ENCODE assay signal across 8 cellular contexts in genomic region chr20:10674684-10675455, GRCh38. TPM values are rescaled to one million over a fixed set of nuclear protein-coding genes. Genes with fewer than 3 reads are reported as not detected.
DNase-seq lines count a peak whose midpoint lies in the region; ATAC-seq lines count a peak whose summit lies in the region.

No MANE protein-coding gene starts in this region.

- no peak overlapping the region for H4K91ac ChIP-seq in neuronal stem cell (ENCODE audit: low read depth, low read length, poor library complexity)

- peak overlapping the region; percentile 95 for H3K4me2 ChIP-seq in neuronal stem cell (ENCODE audit: insufficient read depth, low read length, poor library complexity, severe bottlenecking)

- peak overlapping the region; percentile 76 for H2AK5ac ChIP-seq in neuronal stem cell (ENCODE audit: low read depth, low read length)

- no peaks in the 10 kb centered on the region for H3K27me3 ChIP-seq in neuronal stem cell (ENCODE audit: control insufficient read depth in 3 of 3, insufficient read depth in 3 of 3, low read depth in 1 of 3, low read length in 3 of 3)

- H3K4ac ChIP-seq in neuronal stem cell (ENCODE audit: low read length): no peak overlapping the region

- H3K27ac ChIP-seq in neuronal stem cell (replicated peaks; ENCODE audit: low read length): peak overlapping the region; percentile 88

- peak overlapping the region; percentile 95 for H3K9ac ChIP-seq in neuronal stem cell (ENCODE audit: low read depth, low read length, poor library complexity)

- no peak overlapping the region for H2BK12ac ChIP-seq in neuronal stem cell (ENCODE audit: low read length)

- WGBS in neuronal stem cell (ENCODE audit: extremely low coverage in 2 of 2, insufficient read length in 2 of 2, insufficient replicate concordance in 1 of 2), 2 donors: no CpG with 5 or more reads among the region's 38 CpGs

- H3K79me1 ChIP-seq in neuronal stem cell (ENCODE audit: low read depth, low read length): peaks cover 16% of the 10 kb centered on the region

- H3K4me3 Mint-ChIP-seq in activated T-helper 2 cell treated with anti-CD3 and anti-CD28 coated beads, Interferon-gamma antibody, Interleukin-2, Interleukin-4, amounts not matched to agents 10 μg/mL and 5 μg/mL and 100 μg/mL, durations not matched to agents 14 hours and 24 hours and 36 hours (ENCODE audit: low read depth): peak overlapping the region; percentile 73

- H3K27ac Mint-ChIP-seq in activated T-helper 2 cell treated with anti-CD3 and anti-CD28 coated beads, Interferon-gamma antibody, Interleukin-2, Interleukin-4, amounts not matched to agents 10 μg/mL and 5 μg/mL and 100 μg/mL, durations not matched to agents 14 hours and 24 hours and 36 hours: no peak overlapping the region

- H3K4me1 ChIP-seq in neuronal stem cell (ENCODE audit: control insufficient read depth in 2 of 2, insufficient read depth in 1 of 2, low read depth in 1 of 2, low read length in 2 of 2): peaks cover 13 to 19% of the 10 kb centered on the region in 2 donors

- H3K14ac ChIP-seq in neuronal stem cell (ENCODE audit: low read length): no peak overlapping the region

- H3K9me3 Mint-ChIP-seq in activated T-helper 2 cell treated with anti-CD3 and anti-CD28 coated beads, Interferon-gamma antibody, Interleukin-2, Interleukin-4, amounts not matched to agents 10 μg/mL and 5 μg/mL and 100 μg/mL, durations not matched to agents 14 hours and 24 hours and 36 hours: no peaks in the 10 kb centered on the region

- peaks cover 65% of the 10 kb centered on the region for H3K27me3 Mint-ChIP-seq in activated T-helper 2 cell treated with anti-CD3 and anti-CD28 coated beads, Interferon-gamma antibody, Interleukin-2, Interleukin-4, amounts not matched to agents 10 μg/mL and 5 μg/mL and 100 μg/mL, durations not matched to agents 14 hours and 24 hours and 36 hours (ENCODE audit: low read depth)

- DNase-seq in DMS153 treated with DMSO at 0.1 percent for 48 hours (lab: John Stamatoyannopoulos, UW; ENCODE audit: unreplicated experiment): peak; percentile 46
- DNase-seq in NCI-H69 (lab: John Stamatoyannopoulos, UW): peak; percentile 82
- peak; percentile 48 for DNase-seq in activated T-helper 2 cell treated with anti-CD3 and anti-CD28 coated beads, Interferon-gamma antibody, Interleukin-2, Interleukin-4, amounts not matched to agents 10 μg/mL and 5 μg/mL and 100 μg/mL, durations not matched to agents 14 hours and 24 hours and 36 hours (ENCODE audit: low spot score)
- peak; percentile 86 for DNase-seq in glomerular visceral epithelial cell (ENCODE audit: extremely low spot score)
- DNase-seq in neuronal stem cell (ENCODE audit: low spot score): peak; percentile 81
- no peak for DNase-seq in activated gamma-delta T cell (lab: John Stamatoyannopoulos, UW)

- H3K23ac ChIP-seq in neuronal stem cell (ENCODE audit: low read depth, low read length, poor library complexity): no peak overlapping the region

- no peak overlapping the region for H4K8ac ChIP-seq in neuronal stem cell (ENCODE audit: low read depth, low read length)

- peak overlapping the region; percentile 95 for H2BK5ac ChIP-seq in neuronal stem cell (ENCODE audit: low read length)

- H2AFZ ChIP-seq in neuronal stem cell (ENCODE audit: low read length): peak overlapping the region; percentile 98

- H3K9me3 ChIP-seq in neuronal stem cell (replicated peaks in 1 of 2; ENCODE audit: control insufficient read depth in 2 of 2, insufficient read depth in 1 of 2, low read depth in 1 of 2, low read length in 2 of 2): no peaks in the 10 kb centered on the region

- peaks cover 30% of the 10 kb centered on the region for H3K4me1 Mint-ChIP-seq in activated T-helper 2 cell treated with anti-CD3 and anti-CD28 coated beads, Interferon-gamma antibody, Interleukin-2, Interleukin-4, amounts not matched to agents 10 μg/mL and 5 μg/mL and 100 μg/mL, durations not matched to agents 14 hours and 24 hours and 36 hours (ENCODE audit: low read depth)

- H2BK15ac ChIP-seq in neuronal stem cell (ENCODE audit: low read length): peak overlapping the region; percentile 86

- peak overlapping the region; percentile 83 to 92 for H3K4me3 ChIP-seq in neuronal stem cell (ENCODE audit: low read length in 2 of 2)

- H2BK120ac ChIP-seq in neuronal stem cell (ENCODE audit: low read depth, low read length): peak overlapping the region; percentile 54

- H3K18ac ChIP-seq in neuronal stem cell (ENCODE audit: low read length): peak overlapping the region; percentile 95

- H3K36me3 Mint-ChIP-seq in activated T-helper 2 cell treated with anti-CD3 and anti-CD28 coated beads, Interferon-gamma antibody, Interleukin-2, Interleukin-4, amounts not matched to agents 10 μg/mL and 5 μg/mL and 100 μg/mL, durations not matched to agents 14 hours and 24 hours and 36 hours (ENCODE audit: low read depth): no peaks in the 10 kb centered on the region

- peaks cover 0 to 19% of the 10 kb centered on the region in 2 donors for H3K36me3 ChIP-seq in neuronal stem cell (replicated peaks in 1 of 2; ENCODE audit: control insufficient read depth in 2 of 2, insufficient read depth in 2 of 2, low read length in 2 of 2)

- ATAC-seq in GM19438 (IDR thresholded peaks at IDR 0.05; ENCODE audit: low read depth, unreplicated experiment) (peak; percentile 40), HG03442 (IDR thresholded peaks at IDR 0.05; ENCODE audit: unreplicated experiment) (peak; percentile 42)

- intact Hi-C loops in activated T-helper 2 cell treated with anti-CD3 and anti-CD28 coated beads, Interferon-gamma antibody, Interleukin-2, Interleukin-4, amounts not matched to agents 10 μg/mL and 5 μg/mL and 100 μg/mL, durations not matched to agents 14 hours and 24 hours and 36 hours (cut with micrococcal nuclease): loop anchor here (1.0 to 10.0 kb wide), 4 partner anchors 72 to 700 kb away; partner anchors contain the start of genes MKKS and SNAP25

RNA-seq across cellular contexts. Expression of gene JAG1, which starts 1.1 kb away (rescaled TPM):
- 2.8 and 3.1 TPM in 2 replicates for total RNA-seq in activated T-helper 2 cell treated with anti-CD3 and anti-CD28 coated beads, Interferon-gamma antibody, Interleukin-2, Interleukin-4, amounts not matched to agents 10 μg/mL and 5 μg/mL and 100 μg/mL, durations not matched to agents 14 hours and 24 hours and 36 hours
- polyA plus RNA-seq in neuronal stem cell (2013, experiment 1 of 2): 64.8 TPM
- 65.6 TPM for polyA plus RNA-seq in neuronal stem cell (2013, experiment 2 of 2)
